In genomic region chr10:112022196-112022595, GRCh38 we compare ENCODE assay signal across 25 cellular contexts.
DNase-seq lines count a peak whose midpoint lies in the region; ATAC-seq and TF ChIP-seq lines count a peak whose summit lies in the region.
"Had no signal": no experiment of that assay in that cellular context is flagged by ENCODE, and none has a peak within 500 bp of the region (broad histone marks: within the 10 kb centered on the region; RNA-seq: fewer than 3 reads in every experiment).

No MANE protein-coding gene starts in this region.

- DNase-seq in MCF 10A (ENCODE audit: unreplicated experiment) (no peak), mammary epithelial cell (no peak), SK-N-DZ (ENCODE audit: low spot score) (peak; percentile 13), fibroblast of mammary gland (ENCODE audit: low read depth) (peak; percentile 21), aorta (no peak), NOMO-1 (lab: John Stamatoyannopoulos, UW; ENCODE audit: unreplicated experiment in 2 of 2) (no peak)
- no peak for DNase-seq in activated CD8-positive, alpha-beta memory T cell treated with anti-CD3 and anti-CD28 coated beads, Interleukin-2, amount 10 ng/mL, durations not matched to agents 7 days and 5 days
- DNase-seq: AML-193; C1 segment of cervical spinal cord; Calu3; CD8-positive, alpha-beta memory T cell; DMS153; EL; HCEC 1CT; IMR-90; NCI-H1694; NCI-H2081; NCI-H2171 treated with DMSO at 0.1 percent for 48 hours; NCI-H524 treated with DMSO at 0.1 percent for 48 hours; PC-9; RPMI8226; SHP77; T-cell had no signal

- H3K4me1 ChIP-seq in mammary epithelial cell (ENCODE audit: insufficient read depth, low read length) (no peaks in the 10 kb centered on the region), aorta (ENCODE audit: control insufficient read depth in 1 of 2, insufficient read depth in 2 of 2, low read length in 2 of 2) (no peaks in the 10 kb centered on the region)

- in situ Hi-C loops in mammary epithelial cell (cut with MboI; ENCODE audit: low sequenced_read_pairs in 2 of 2), result no loop called here

- intact Hi-C loops in MCF 10A (cut with micrococcal nuclease), result no loop called here
- intact Hi-C loops in mammary epithelial cell (cut with micrococcal nuclease), result no loop called here
- intact Hi-C loops in aorta (cut with DNase I), result no loop called here

- H3K4me3 Mint-ChIP-seq in MCF 10A (ENCODE audit: unreplicated experiment), result no peak overlapping the region
- no peak overlapping the region for H3K4me3 Mint-ChIP-seq in activated CD8-positive, alpha-beta memory T cell treated with anti-CD3 and anti-CD28 coated beads, Interleukin-2, amount 10 ng/mL, durations not matched to agents 7 days and 5 days
- H3K4me3 Mint-ChIP-seq: CD8-positive, alpha-beta memory T cell; T-cell had no signal

- no peaks in the 10 kb centered on the region for H3K36me3 ChIP-seq in mammary epithelial cell (ENCODE audit: insufficient read depth, low read length)
- H3K36me3 ChIP-seq in aorta (ENCODE audit: control insufficient read depth in 1 of 2, insufficient read depth in 2 of 2, low read length in 1 of 2), result no peaks in the 10 kb centered on the region

- peaks cover 5% of the 10 kb centered on the region for H3K9me3 Mint-ChIP-seq in MCF 10A (ENCODE audit: unreplicated experiment)
- H3K9me3 Mint-ChIP-seq in activated CD8-positive, alpha-beta memory T cell treated with anti-CD3 and anti-CD28 coated beads, Interleukin-2, amount 10 ng/mL, durations not matched to agents 7 days and 5 days (ENCODE audit: low read depth), result no peaks in the 10 kb centered on the region

- no peaks in the 10 kb centered on the region for H3K27me3 ChIP-seq in mammary epithelial cell (ENCODE audit: insufficient read depth, low read length)
- H3K27me3 ChIP-seq in aorta (ENCODE audit: control insufficient read depth in 1 of 2, insufficient read depth in 2 of 2, low read length in 1 of 2), result no peaks in the 10 kb centered on the region

- 33% methylated on average over 1 of the region's 1 CpG for whole genome bisulfite sequencing in mammary epithelial cell (ENCODE audit: low coverage, missing lambda C conversion rate)
- WGBS in aorta, 2 donors, result 42 to 43% methylated on average over 1 of the region's 1 CpG

- CTCF ChIA-PET in MCF 10A (lab: Yijun Ruan, JAX), result interaction anchor here (1.2 kb wide), 1 partner anchor 267 kb away, joined by 5 read pairs; no protein-coding TSS in a partner anchor
- CTCF ChIA-PET in mammary epithelial cell (lab: Charles Lee; ENCODE audit: low non-redundant PET), result no interaction called here
- CTCF ChIA-PET in activated CD8-positive, alpha-beta memory T cell treated with anti-CD3 and anti-CD28 coated beads, Interleukin-2, amount 10 ng/mL, durations not matched to agents 7 days and 5 days (lab: Charles Lee), result no interaction called here

- TF ChIP-seq CTCF in MCF 10A (IDR thresholded peaks at IDR 0.05; ENCODE audit: unreplicated experiment) (peak; percentile 11), mammary epithelial cell (conservative IDR thresholded peaks at IDR 0.05 in 1 of 2, IDR thresholded peaks at IDR 0.05 in 1 of 2; ENCODE audit: extremely low read depth in 1 of 2, insufficient read depth in 1 of 2, low read depth in 1 of 2, low read length in 2 of 2) (no peak), fibroblast of mammary gland (conservative IDR thresholded peaks at IDR 0.05; ENCODE audit: control insufficient read depth, insufficient read depth, low read depth, low read length) (peak; percentile 20)

- no peak overlapping the region for H3K27ac Mint-ChIP-seq in MCF 10A (ENCODE audit: low read depth, unreplicated experiment)
- no peak overlapping the region for H3K27ac Mint-ChIP-seq in activated CD8-positive, alpha-beta memory T cell treated with anti-CD3 and anti-CD28 coated beads, Interleukin-2, amount 10 ng/mL, durations not matched to agents 7 days and 5 days
- H3K27ac Mint-ChIP-seq: CD8-positive, alpha-beta memory T cell; T-cell had no signal

- no peak overlapping the region for H3K4me2 ChIP-seq in mammary epithelial cell (ENCODE audit: insufficient read depth, low read depth, low read length)
- H3K4me2 ChIP-seq: KMS-11, PC-9 had no signal

- no peaks in the 10 kb centered on the region for H3K4me1 Mint-ChIP-seq in MCF 10A (ENCODE audit: insufficient read depth, unreplicated experiment)
- no peaks in the 10 kb centered on the region for H3K4me1 Mint-ChIP-seq in activated CD8-positive, alpha-beta memory T cell treated with anti-CD3 and anti-CD28 coated beads, Interleukin-2, amount 10 ng/mL, durations not matched to agents 7 days and 5 days
- H3K4me1 Mint-ChIP-seq: CD8-positive, alpha-beta memory T cell; T-cell had no signal

- no peak overlapping the region for H3K9ac ChIP-seq in mammary epithelial cell (ENCODE audit: insufficient read depth, low read length)
- H3K9ac ChIP-seq: KMS-11 had no signal

- H3K9me3 ChIP-seq in mammary epithelial cell (replicated peaks; ENCODE audit: insufficient read depth, low read length), result no peaks in the 10 kb centered on the region
- H3K9me3 ChIP-seq in aorta (ENCODE audit: control insufficient read depth, low read length), result peaks cover 1% of the 10 kb centered on the region

- no peak overlapping the region for H3K4me3 ChIP-seq in mammary epithelial cell (replicated peaks in 1 of 3; ENCODE audit: insufficient read depth in 1 of 3, low read depth in 2 of 3, low read length in 3 of 3)
- no peak overlapping the region for H3K4me3 ChIP-seq in fibroblast of mammary gland (ENCODE audit: control insufficient read depth, low read depth, low read length)
- no peak overlapping the region for H3K4me3 ChIP-seq in aorta (ENCODE audit: low read length in 2 of 2)
- H3K4me3 ChIP-seq: PC-9 had no signal

- no peak overlapping the region for H3K27ac ChIP-seq in mammary epithelial cell (ENCODE audit: insufficient read depth, low read depth, low read length)
- H3K27ac ChIP-seq in aorta (ENCODE audit: low read depth in 1 of 2, low read length in 2 of 2), result no peak overlapping the region
- H3K27ac ChIP-seq: KMS-11, PC-9 had no signal

- no peaks in the 10 kb centered on the region for H3K79me2 ChIP-seq in mammary epithelial cell (ENCODE audit: insufficient read depth, low read length)

- dilution Hi-C loops in mammary epithelial cell (cut with HindIII; ENCODE audit: low sequenced_read_pairs), result no loop called here

- H3K36me3 Mint-ChIP-seq in MCF 10A (ENCODE audit: insufficient read depth, unreplicated experiment), result no peaks in the 10 kb centered on the region
- no peaks in the 10 kb centered on the region for H3K36me3 Mint-ChIP-seq in activated CD8-positive, alpha-beta memory T cell treated with anti-CD3 and anti-CD28 coated beads, Interleukin-2, amount 10 ng/mL, durations not matched to agents 7 days and 5 days
- H3K36me3 Mint-ChIP-seq: CD8-positive, alpha-beta memory T cell; T-cell had no signal

- H2AFZ ChIP-seq in mammary epithelial cell (ENCODE audit: low read depth, low read length), result no peak overlapping the region
- H2AFZ ChIP-seq: PC-9 had no signal

- BruUV-seq in MCF 10A (replicated peaks; lab: Mats Ljungman, UMichigan) (no TSS peak), mammary epithelial cell (replicated peaks; lab: Mats Ljungman, UMichigan) (no TSS peak)

- no peak for ATAC-seq in aorta (ENCODE audit: low FRiP score)
- no peak for ATAC-seq in activated CD8-positive, alpha-beta memory T cell treated with anti-CD3 and anti-CD28 coated beads, Interleukin-2, amount 10 ng/mL, durations not matched to agents 7 days and 5 days
- ATAC-seq: SK-N-SH treated with all-trans-retinoic acid at 6 μM for 48 hours, T-cell had no signal

- H4K20me1 ChIP-seq in mammary epithelial cell (ENCODE audit: insufficient read depth, low read length), result no peaks in the 10 kb centered on the region

- POLR2A ChIA-PET in MCF 10A (lab: Yijun Ruan, JAX), result interaction anchor here (0.7 kb wide), 1 partner anchor 11 kb away, joined by 3 read pairs; no protein-coding TSS in a partner anchor

- H3K27me3 Mint-ChIP-seq in MCF 10A (ENCODE audit: insufficient read depth, unreplicated experiment), result no peaks in the 10 kb centered on the region
- no peaks in the 10 kb centered on the region for H3K27me3 Mint-ChIP-seq in activated CD8-positive, alpha-beta memory T cell treated with anti-CD3 and anti-CD28 coated beads, Interleukin-2, amount 10 ng/mL, durations not matched to agents 7 days and 5 days
- H3K27me3 Mint-ChIP-seq: T-cell had no signal

Comparison
In these comparisons a context has a peak if more than half of its experiments do, and no peak if none do; other contexts are left out.
1. CTCF ChIP-seq: peak in MCF 10A (single experiment) and fibroblast of mammary gland (single experiment); none in mammary epithelial cell (0 of 2).
2. DNase-seq: peak in SK-N-DZ (single experiment) and fibroblast of mammary gland (single experiment); none in MCF 10A (single experiment), mammary epithelial cell (single experiment), aorta (0 of 2), activated CD8-positive, alpha-beta memory T cell treated with anti-CD3 and anti-CD28 coated beads, Interleukin-2, amount 10 ng/mL, durations not matched to agents 7 days and 5 days (single experiment) and NOMO-1 (0 of 2).